Comparison of ENCODE assay signal across 1 cellular context in the genomic region with DNA sequence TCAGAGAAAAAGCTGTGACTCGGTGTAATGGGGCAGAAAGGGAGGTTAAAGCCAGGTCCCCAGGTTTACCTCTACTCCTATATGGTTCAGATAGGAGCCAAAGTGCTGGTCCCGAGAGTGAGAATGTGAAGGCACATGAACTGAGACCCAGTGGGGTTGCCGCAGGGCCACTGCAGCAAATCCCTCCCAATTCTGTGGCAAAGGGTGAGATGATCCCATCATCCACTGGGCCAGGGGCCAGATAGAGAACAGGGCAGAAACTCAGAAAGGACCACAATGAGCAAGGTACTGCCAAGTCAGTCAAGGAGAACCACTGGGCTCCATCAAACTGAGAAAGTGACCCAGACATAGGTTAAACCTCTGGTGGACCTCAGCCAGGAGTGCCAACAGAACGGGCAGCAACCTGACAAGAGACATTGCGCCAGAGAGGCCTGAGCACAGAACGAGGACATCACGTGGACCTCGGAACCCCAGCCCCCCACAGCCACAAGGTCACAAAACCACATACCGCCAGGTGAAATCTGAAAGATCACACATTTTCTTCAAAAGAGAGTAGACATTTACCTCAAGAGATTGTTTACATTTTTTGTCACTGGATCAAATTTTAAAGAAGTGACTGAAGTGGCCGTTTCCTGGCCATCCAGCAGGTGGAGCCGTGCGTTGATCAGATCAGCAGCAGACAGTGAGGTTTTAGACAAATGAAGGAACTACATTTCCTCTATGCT.
TF ChIP-seq lines count a peak whose summit lies in the region.

No MANE protein-coding gene starts in this region.

TF ChIP-seq in HepG2, 621 proteins besides CTCF, POLR2A, EP300 and RAD21 (continued from another document and continues in another):
- TF ChIP-seq, protein P1, sequence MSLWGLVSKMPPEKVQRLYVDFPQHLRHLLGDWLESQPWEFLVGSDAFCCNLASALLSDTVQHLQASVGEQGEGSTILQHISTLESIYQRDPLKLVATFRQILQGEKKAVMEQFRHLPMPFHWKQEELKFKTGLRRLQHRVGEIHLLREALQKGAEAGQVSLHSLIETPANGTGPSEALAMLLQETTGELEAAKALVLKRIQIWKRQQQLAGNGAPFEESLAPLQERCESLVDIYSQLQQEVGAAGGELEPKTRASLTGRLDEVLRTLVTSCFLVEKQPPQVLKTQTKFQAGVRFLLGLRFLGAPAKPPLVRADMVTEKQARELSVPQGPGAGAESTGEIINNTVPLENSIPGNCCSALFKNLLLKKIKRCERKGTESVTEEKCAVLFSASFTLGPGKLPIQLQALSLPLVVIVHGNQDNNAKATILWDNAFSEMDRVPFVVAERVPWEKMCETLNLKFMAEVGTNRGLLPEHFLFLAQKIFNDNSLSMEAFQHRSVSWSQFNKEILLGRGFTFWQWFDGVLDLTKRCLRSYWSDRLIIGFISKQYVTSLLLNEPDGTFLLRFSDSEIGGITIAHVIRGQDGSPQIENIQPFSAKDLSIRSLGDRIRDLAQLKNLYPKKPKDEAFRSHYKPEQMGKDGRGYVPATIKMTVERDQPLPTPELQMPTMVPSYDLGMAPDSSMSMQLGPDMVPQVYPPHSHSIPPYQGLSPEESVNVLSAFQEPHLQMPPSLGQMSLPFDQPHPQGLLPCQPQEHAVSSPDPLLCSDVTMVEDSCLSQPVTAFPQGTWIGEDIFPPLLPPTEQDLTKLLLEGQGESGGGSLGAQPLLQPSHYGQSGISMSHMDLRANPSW (CRISPR knock-in tag; IDR thresholded peaks at IDR 0.05; ENCODE audit: borderline replicate concordance) = no peak
- TF ChIP-seq NCOR1 (IDR thresholded peaks at IDR 0.05; ENCODE audit: borderline replicate concordance, low read length) = no peak
- no peak for TF ChIP-seq PLRG1 (conservative IDR thresholded peaks at IDR 0.05)
- TF ChIP-seq SATB2 (CRISPR knock-in tag; IDR thresholded peaks at IDR 0.05) = no peak
- TF ChIP-seq, protein P2, sequence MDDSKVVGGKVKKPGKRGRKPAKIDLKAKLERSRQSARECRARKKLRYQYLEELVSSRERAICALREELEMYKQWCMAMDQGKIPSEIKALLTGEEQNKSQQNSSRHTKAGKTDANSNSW (CRISPR knock-in tag; IDR thresholded peaks at IDR 0.05; ENCODE audit: borderline replicate concordance) = no peak
- TF ChIP-seq ZBTB1 (CRISPR knock-in tag; IDR thresholded peaks at IDR 0.05; ENCODE audit: borderline replicate concordance) = no peak
- TF ChIP-seq, protein P3, sequence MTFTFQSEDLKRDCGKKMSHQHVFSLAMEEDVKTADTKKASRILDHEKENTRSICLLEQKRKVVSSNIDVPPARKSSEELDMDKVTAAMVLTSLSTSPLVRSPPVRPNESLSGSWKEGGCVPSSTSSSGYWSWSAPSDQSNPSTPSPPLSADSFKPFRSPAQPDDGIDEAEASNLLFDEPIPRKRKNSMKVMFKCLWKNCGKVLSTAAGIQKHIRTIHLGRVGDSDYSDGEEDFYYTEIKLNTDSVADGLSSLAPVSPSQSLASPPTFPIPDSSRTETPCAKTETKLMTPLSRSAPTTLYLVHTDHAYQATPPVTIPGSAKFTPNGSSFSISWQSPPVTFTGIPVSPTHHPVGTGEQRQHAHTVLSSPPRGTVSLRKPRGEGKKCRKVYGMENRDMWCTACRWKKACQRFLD (CRISPR knock-in tag; IDR thresholded peaks at IDR 0.05; ENCODE audit: borderline replicate concordance) = no peak
- TF ChIP-seq SOX6 (IDR thresholded peaks at IDR 0.05) = no peak
- TF ChIP-seq SOX6 (CRISPR knock-in tag; IDR thresholded peaks at IDR 0.05) = peak; percentile 70
- no peak for TF ChIP-seq RBM39 (IDR thresholded peaks at IDR 0.05; ENCODE audit: low read depth, low read length, poor library complexity, severe bottlenecking)
- TF ChIP-seq, protein P4, sequence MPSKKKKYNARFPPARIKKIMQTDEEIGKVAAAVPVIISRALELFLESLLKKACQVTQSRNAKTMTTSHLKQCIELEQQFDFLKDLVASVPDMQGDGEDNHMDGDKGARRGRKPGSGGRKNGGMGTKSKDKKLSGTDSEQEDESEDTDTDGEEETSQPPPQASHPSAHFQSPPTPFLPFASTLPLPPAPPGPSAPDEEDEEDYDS (CRISPR knock-in tag; IDR thresholded peaks at IDR 0.05) = no peak
- TF ChIP-seq MTF2 (CRISPR knock-in tag; IDR thresholded peaks at IDR 0.05; ENCODE audit: borderline replicate concordance) = no peak
- TF ChIP-seq, protein P5, sequence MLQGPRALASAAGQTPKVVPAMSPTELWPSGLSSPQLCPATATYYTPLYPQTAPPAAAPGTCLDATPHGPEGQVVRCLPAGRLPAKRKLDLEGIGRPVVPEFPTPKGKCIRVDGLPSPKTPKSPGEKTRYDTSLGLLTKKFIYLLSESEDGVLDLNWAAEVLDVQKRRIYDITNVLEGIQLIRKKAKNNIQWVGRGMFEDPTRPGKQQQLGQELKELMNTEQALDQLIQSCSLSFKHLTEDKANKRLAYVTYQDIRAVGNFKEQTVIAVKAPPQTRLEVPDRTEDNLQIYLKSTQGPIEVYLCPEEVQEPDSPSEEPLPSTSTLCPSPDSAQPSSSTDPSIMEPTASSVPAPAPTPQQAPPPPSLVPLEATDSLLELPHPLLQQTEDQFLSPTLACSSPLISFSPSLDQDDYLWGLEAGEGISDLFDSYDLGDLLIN (CRISPR knock-in tag; IDR thresholded peaks at IDR 0.05; ENCODE audit: borderline replicate concordance) = no peak
- TF ChIP-seq TBL1XR1 (IDR thresholded peaks at IDR 0.05; ENCODE audit: borderline replicate concordance, low read length, partially characterized antibody) = no peak
- TF ChIP-seq, protein P6, sequence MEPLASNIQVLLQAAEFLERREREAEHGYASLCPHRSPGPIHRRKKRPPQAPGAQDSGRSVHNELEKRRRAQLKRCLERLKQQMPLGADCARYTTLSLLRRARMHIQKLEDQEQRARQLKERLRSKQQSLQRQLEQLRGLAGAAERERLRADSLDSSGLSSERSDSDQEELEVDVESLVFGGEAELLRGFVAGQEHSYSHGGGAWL (CRISPR knock-in tag; IDR thresholded peaks at IDR 0.05) = 0 out of 2 replicates have a peak, but pooled peaks have one; percentile 22
- TF ChIP-seq AGO1 (IDR thresholded peaks at IDR 0.05; ENCODE audit: low read depth, low read length, poor library complexity, severe bottlenecking) = no peak
- no peak; the same call in 1 of the 2 replicates for TF ChIP-seq TGIF2 (CRISPR knock-in tag; IDR thresholded peaks at IDR 0.05)
- no peak for TF ChIP-seq ETV5 (CRISPR knock-in tag; IDR thresholded peaks at IDR 0.05; ENCODE audit: borderline replicate concordance)
- no peak for TF ChIP-seq NBN (conservative IDR thresholded peaks at IDR 0.05)
- peak; percentile 57; the same call in 1 of the 2 replicates for TF ChIP-seq SMAD3 (CRISPR knock-in tag; IDR thresholded peaks at IDR 0.05)
- TF ChIP-seq, protein P7, sequence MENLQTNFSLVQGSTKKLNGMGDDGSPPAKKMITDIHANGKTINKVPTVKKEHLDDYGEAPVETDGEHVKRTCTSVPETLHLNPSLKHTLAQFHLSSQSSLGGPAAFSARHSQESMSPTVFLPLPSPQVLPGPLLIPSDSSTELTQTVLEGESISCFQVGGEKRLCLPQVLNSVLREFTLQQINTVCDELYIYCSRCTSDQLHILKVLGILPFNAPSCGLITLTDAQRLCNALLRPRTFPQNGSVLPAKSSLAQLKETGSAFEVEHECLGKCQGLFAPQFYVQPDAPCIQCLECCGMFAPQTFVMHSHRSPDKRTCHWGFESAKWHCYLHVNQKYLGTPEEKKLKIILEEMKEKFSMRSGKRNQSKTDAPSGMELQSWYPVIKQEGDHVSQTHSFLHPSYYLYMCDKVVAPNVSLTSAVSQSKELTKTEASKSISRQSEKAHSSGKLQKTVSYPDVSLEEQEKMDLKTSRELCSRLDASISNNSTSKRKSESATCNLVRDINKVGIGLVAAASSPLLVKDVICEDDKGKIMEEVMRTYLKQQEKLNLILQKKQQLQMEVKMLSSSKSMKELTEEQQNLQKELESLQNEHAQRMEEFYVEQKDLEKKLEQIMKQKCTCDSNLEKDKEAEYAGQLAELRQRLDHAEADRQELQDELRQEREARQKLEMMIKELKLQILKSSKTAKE (CRISPR knock-in tag; IDR thresholded peaks at IDR 0.05; ENCODE audit: borderline replicate concordance) = no peak
- TF ChIP-seq ZNF737 (CRISPR knock-in tag; IDR thresholded peaks at IDR 0.05; ENCODE audit: borderline replicate concordance) = no peak
- no peak for TF ChIP-seq GABPB1 (CRISPR knock-in tag; IDR thresholded peaks at IDR 0.05)
- TF ChIP-seq, protein P8, sequence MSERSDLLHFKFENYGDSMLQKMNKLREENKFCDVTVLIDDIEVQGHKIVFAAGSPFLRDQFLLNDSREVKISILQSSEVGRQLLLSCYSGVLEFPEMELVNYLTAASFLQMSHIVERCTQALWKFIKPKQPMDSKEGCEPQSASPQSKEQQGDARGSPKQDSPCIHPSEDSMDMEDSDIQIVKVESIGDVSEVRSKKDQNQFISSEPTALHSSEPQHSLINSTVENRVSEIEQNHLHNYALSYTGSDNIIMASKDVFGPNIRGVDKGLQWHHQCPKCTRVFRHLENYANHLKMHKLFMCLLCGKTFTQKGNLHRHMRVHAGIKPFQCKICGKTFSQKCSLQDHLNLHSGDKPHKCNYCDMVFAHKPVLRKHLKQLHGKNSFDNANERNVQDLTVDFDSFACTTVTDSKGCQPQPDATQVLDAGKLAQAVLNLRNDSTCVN (CRISPR knock-in tag; IDR thresholded peaks at IDR 0.05; ENCODE audit: borderline replicate concordance) = no peak
- no peak for TF ChIP-seq ZNF672 (CRISPR knock-in tag; IDR thresholded peaks at IDR 0.05)
- peak; percentile 67; the same call in 1 of the 2 replicates for TF ChIP-seq ELF4 (CRISPR knock-in tag; IDR thresholded peaks at IDR 0.05; ENCODE audit: borderline replicate concordance)
- peak; percentile 46; the same call in 1 of the 2 replicates for TF ChIP-seq NR2F6 (IDR thresholded peaks at IDR 0.05)
- peak; percentile 50; the same call in 1 of the 2 replicates for TF ChIP-seq NR2F6 (CRISPR knock-in tag; IDR thresholded peaks at IDR 0.05)
- no peak for TF ChIP-seq ZNF567 (CRISPR knock-in tag; IDR thresholded peaks at IDR 0.05; ENCODE audit: borderline replicate concordance)
- TF ChIP-seq ZNF180 (CRISPR knock-in tag; IDR thresholded peaks at IDR 0.05; ENCODE audit: borderline replicate concordance, low read depth) = no peak
- TF ChIP-seq, protein P9, sequence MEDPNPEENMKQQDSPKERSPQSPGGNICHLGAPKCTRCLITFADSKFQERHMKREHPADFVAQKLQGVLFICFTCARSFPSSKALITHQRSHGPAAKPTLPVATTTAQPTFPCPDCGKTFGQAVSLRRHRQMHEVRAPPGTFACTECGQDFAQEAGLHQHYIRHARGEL (CRISPR knock-in tag; IDR thresholded peaks at IDR 0.05) = no peak
- no peak for TF ChIP-seq DR1 (CRISPR knock-in tag; IDR thresholded peaks at IDR 0.05)
- TF ChIP-seq PAF1 (CRISPR knock-in tag; IDR thresholded peaks at IDR 0.05) = no peak
- TF ChIP-seq, protein P10, sequence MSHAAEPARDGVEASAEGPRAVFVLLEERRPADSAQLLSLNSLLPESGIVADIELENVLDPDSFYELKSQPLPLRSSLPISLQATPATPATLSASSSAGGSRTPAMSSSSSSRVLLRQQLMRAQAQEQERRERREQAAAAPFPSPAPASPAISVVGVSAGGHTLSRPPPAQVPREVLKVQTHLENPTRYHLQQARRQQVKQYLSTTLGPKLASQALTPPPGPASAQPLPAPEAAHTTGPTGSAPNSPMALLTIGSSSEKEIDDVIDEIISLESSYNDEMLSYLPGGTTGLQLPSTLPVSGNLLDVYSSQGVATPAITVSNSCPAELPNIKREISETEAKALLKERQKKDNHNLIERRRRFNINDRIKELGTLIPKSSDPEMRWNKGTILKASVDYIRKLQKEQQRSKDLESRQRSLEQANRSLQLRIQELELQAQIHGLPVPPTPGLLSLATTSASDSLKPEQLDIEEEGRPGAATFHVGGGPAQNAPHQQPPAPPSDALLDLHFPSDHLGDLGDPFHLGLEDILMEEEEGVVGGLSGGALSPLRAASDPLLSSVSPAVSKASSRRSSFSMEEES (CRISPR knock-in tag; IDR thresholded peaks at IDR 0.05) = peak; percentile 81
- no peak for TF ChIP-seq ZNF782 (CRISPR knock-in tag; IDR thresholded peaks at IDR 0.05; ENCODE audit: borderline replicate concordance)
- peak; percentile 9; the same call in 1 of the 2 replicates for TF ChIP-seq MED1 (CRISPR knock-in tag; IDR thresholded peaks at IDR 0.05)
- no peak for TF ChIP-seq ZFAT (CRISPR knock-in tag; conservative IDR thresholded peaks at IDR 0.05)
- TF ChIP-seq, protein P11, sequence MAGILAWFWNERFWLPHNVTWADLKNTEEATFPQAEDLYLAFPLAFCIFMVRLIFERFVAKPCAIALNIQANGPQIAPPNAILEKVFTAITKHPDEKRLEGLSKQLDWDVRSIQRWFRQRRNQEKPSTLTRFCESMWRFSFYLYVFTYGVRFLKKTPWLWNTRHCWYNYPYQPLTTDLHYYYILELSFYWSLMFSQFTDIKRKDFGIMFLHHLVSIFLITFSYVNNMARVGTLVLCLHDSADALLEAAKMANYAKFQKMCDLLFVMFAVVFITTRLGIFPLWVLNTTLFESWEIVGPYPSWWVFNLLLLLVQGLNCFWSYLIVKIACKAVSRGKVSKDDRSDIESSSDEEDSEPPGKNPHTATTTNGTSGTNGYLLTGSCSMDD (CRISPR knock-in tag; IDR thresholded peaks at IDR 0.05) = no peak
- TF ChIP-seq KDM5B (CRISPR knock-in tag; IDR thresholded peaks at IDR 0.05; ENCODE audit: borderline replicate concordance) = peak; percentile 62; the same call in 1 of the 2 replicates
- TF ChIP-seq MIXL1 (CRISPR knock-in tag; IDR thresholded peaks at IDR 0.05) = peak; percentile 47; the same call in 1 of the 2 replicates
- TF ChIP-seq NFYB (CRISPR knock-in tag; IDR thresholded peaks at IDR 0.05) = no peak
- TF ChIP-seq ZSCAN22 (CRISPR knock-in tag; IDR thresholded peaks at IDR 0.05) = no peak
- TF ChIP-seq CENPT (CRISPR knock-in tag; IDR thresholded peaks at IDR 0.05; ENCODE audit: low read depth) = no peak
- TF ChIP-seq MATR3 (CRISPR knock-in tag; IDR thresholded peaks at IDR 0.05) = no peak
- TF ChIP-seq, protein P12, sequence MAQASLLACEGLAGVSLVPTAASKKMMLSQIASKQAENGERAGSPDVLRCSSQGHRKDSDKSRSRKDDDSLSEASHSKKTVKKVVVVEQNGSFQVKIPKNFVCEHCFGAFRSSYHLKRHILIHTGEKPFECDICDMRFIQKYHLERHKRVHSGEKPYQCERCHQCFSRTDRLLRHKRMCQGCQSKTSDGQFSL (CRISPR knock-in tag; IDR thresholded peaks at IDR 0.05) = no peak
- TF ChIP-seq ZNF775 (CRISPR knock-in tag; IDR thresholded peaks at IDR 0.05; ENCODE audit: borderline replicate concordance) = no peak
- no peak for TF ChIP-seq ZNF468 (CRISPR knock-in tag; IDR thresholded peaks at IDR 0.05)
- no peak for TF ChIP-seq REXO4 (CRISPR knock-in tag; IDR thresholded peaks at IDR 0.05; ENCODE audit: borderline replicate concordance)
- no peak for TF ChIP-seq SIX4 (CRISPR knock-in tag; IDR thresholded peaks at IDR 0.05)
- TF ChIP-seq, protein P13, sequence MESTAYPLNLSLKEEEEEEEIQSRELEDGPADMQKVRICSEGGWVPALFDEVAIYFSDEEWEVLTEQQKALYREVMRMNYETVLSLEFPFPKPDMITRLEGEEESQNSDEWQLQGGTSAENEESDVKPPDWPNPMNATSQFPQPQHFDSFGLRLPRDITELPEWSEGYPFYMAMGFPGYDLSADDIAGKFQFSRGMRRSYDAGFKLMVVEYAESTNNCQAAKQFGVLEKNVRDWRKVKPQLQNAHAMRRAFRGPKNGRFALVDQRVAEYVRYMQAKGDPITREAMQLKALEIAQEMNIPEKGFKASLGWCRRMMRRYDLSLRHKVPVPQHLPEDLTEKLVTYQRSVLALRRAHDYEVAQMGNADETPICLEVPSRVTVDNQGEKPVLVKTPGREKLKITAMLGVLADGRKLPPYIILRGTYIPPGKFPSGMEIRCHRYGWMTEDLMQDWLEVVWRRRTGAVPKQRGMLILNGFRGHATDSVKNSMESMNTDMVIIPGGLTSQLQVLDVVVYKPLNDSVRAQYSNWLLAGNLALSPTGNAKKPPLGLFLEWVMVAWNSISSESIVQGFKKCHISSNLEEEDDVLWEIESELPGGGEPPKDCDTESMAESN (CRISPR knock-in tag; conservative IDR thresholded peaks at IDR 0.05) = no peak; the same call in 1 of the 2 replicates
- TF ChIP-seq HMG20B (CRISPR knock-in tag; conservative IDR thresholded peaks at IDR 0.05) = 0 out of 2 replicates have a peak, but pooled peaks have one; percentile 42
